Comparison of ENCODE assay signal across 11 cellular contexts in the genomic region with DNA sequence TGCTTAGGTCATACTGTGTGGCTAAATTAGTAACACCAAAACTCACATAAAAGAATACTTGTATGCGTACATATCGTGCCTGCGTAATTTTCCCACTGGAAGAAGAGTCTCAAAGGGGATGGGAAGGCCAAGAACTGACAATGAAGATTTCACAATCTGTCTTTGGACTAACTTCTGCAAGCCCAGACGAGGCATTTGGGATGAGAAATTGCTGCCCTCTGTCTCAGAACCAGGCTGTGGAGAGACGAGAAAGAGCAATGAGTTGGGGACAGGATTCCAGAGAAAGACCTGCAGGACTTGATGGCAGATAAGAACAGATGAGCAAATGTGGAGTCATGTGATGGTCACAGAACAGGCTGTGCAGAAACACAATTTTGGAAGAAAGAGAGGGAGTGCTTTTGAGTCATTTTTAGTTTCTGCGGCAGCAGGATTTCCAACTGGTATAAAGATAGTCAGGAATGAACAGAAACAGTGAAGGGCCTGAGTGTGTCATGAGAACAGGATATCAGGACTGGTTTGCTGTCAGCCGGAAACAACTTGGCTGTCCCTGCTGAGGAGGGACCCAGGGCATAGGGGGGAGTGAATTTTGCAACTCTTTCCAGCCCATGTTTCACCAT.
DNase-seq lines count a peak whose midpoint lies in the region; ATAC-seq and TF ChIP-seq lines count a peak whose summit lies in the region.
"Had no signal": no experiment of that assay in that cellular context is flagged by ENCODE, and none has a peak within 500 bp of the region (broad histone marks: within the 10 kb centered on the region; RNA-seq: fewer than 3 reads in every experiment).

No MANE protein-coding gene starts in this region.

- no peaks in the 10 kb centered on the region for H3K27me3 Mint-ChIP-seq in T-helper 1 cell treated with Interleukin-12 subunit alpha and Interleukin-12 subunit beta and Interleukin-4 antibody, amounts not matched to agents 30 μg/mL and 1 μg/mL, for 36 hours (ENCODE audit: low read depth)
- H3K27me3 Mint-ChIP-seq in activated T-helper 17 cell treated with anti-CD3 and anti-CD28 coated beads, Interleukin-2, amount 50 U/mL, for 72 hours = no peaks in the 10 kb centered on the region

- H3K27ac ChIP-seq in hepatocyte = peak overlapping the region; percentile 24
- H3K27ac ChIP-seq in suprapubic skin = peak overlapping the region; percentile 72

- peak overlapping the region; percentile 66 for H3K27ac Mint-ChIP-seq in T-helper 1 cell treated with Interleukin-12 subunit alpha and Interleukin-12 subunit beta and Interleukin-4 antibody, amounts not matched to agents 30 μg/mL and 1 μg/mL, for 36 hours
- H3K27ac Mint-ChIP-seq in activated T-helper 17 cell treated with anti-CD3 and anti-CD28 coated beads, Interleukin-2, amount 50 U/mL, for 72 hours = peak overlapping the region; percentile 92

- no peak for ATAC-seq in activated T-helper 17 cell treated with anti-CD3 and anti-CD28 coated beads, Interleukin-2, amount 50 U/mL, for 72 hours (replicated peaks)
- ATAC-seq in GM21367 (IDR thresholded peaks at IDR 0.05; ENCODE audit: unreplicated experiment) (no peak), GM21528 (IDR thresholded peaks at IDR 0.05; ENCODE audit: low FRiP score, unreplicated experiment) (no peak), GM19397 (IDR thresholded peaks at IDR 0.05; ENCODE audit: unreplicated experiment) (no peak)

- H3K79me2 ChIP-seq in hepatocyte = no peaks in the 10 kb centered on the region

- TF ChIP-seq CTCF in hepatocyte (IDR thresholded peaks at IDR 0.05; ENCODE audit: poor library complexity) (no peak), suprapubic skin (IDR thresholded peaks at IDR 0.05) (no peak)

- H2AFZ ChIP-seq in hepatocyte = no peak overlapping the region

- H3K36me3 Mint-ChIP-seq in T-helper 1 cell treated with Interleukin-12 subunit alpha and Interleukin-12 subunit beta and Interleukin-4 antibody, amounts not matched to agents 30 μg/mL and 1 μg/mL, for 36 hours (ENCODE audit: low read depth) = peaks cover 19% of the 10 kb centered on the region
- H3K36me3 Mint-ChIP-seq in activated T-helper 17 cell treated with anti-CD3 and anti-CD28 coated beads, Interleukin-2, amount 50 U/mL, for 72 hours (ENCODE audit: low read depth) = no peaks in the 10 kb centered on the region

- H3K36me3 ChIP-seq in hepatocyte (replicated peaks; ENCODE audit: insufficient read depth, low read depth) (no peaks in the 10 kb centered on the region), suprapubic skin (no peaks in the 10 kb centered on the region)
- H3K36me3 ChIP-seq: colonic mucosa had no signal

- WGBS in hepatocyte (ENCODE audit: low lambda C conversion rate, missing lambda C conversion rate) = 70% methylated on average over 7 of the region's 7 CpGs
- WGBS in suprapubic skin = 45% methylated on average over 7 of the region's 7 CpGs

- no peak overlapping the region for H3K4me2 ChIP-seq in hepatocyte

- no peak for TF ChIP-seq EP300 in suprapubic skin (IDR thresholded peaks at IDR 0.05)

- H3K27me3 ChIP-seq in hepatocyte (no peaks in the 10 kb centered on the region), suprapubic skin (no peaks in the 10 kb centered on the region)
- H3K27me3 ChIP-seq: colonic mucosa had no signal

- H3K9me2 ChIP-seq in hepatocyte (replicated peaks; ENCODE audit: insufficient read depth) = no peaks in the 10 kb centered on the region

- H3K4me3 ChIP-seq in hepatocyte (no peak overlapping the region), suprapubic skin (no peak overlapping the region)
- H3K4me3 ChIP-seq: colonic mucosa had no signal

- H3K9me3 ChIP-seq in hepatocyte (ENCODE audit: low read depth) (no peaks in the 10 kb centered on the region), suprapubic skin (no peaks in the 10 kb centered on the region)
- H3K9me3 ChIP-seq: colonic mucosa had no signal

- H3K4me1 Mint-ChIP-seq in T-helper 1 cell treated with Interleukin-12 subunit alpha and Interleukin-12 subunit beta and Interleukin-4 antibody, amounts not matched to agents 30 μg/mL and 1 μg/mL, for 36 hours (ENCODE audit: low read depth) = peaks cover 63% of the 10 kb centered on the region
- H3K4me1 Mint-ChIP-seq in activated T-helper 17 cell treated with anti-CD3 and anti-CD28 coated beads, Interleukin-2, amount 50 U/mL, for 72 hours = peaks cover 48% of the 10 kb centered on the region

- peaks cover 4% of the 10 kb centered on the region for H3K4me1 ChIP-seq in hepatocyte (ENCODE audit: insufficient read depth)
- peaks cover 27% of the 10 kb centered on the region for H3K4me1 ChIP-seq in suprapubic skin
- H3K4me1 ChIP-seq: colonic mucosa had no signal

- DNase-seq in T-helper 1 cell (no peak), hepatocyte (ENCODE audit: low spot score) (no peak), suprapubic skin (ENCODE audit: low spot score in 2 of 2) (no peak)
- DNase-seq: colonic mucosa, H9, NCI-H524 treated with DMSO at 0.1 percent for 48 hours had no signal

- no peak for TF ChIP-seq POLR2A in suprapubic skin (IDR thresholded peaks at IDR 0.05)

- peaks cover 3% of the 10 kb centered on the region for H3K9me3 Mint-ChIP-seq in T-helper 1 cell treated with Interleukin-12 subunit alpha and Interleukin-12 subunit beta and Interleukin-4 antibody, amounts not matched to agents 30 μg/mL and 1 μg/mL, for 36 hours
- H3K9me3 Mint-ChIP-seq in activated T-helper 17 cell treated with anti-CD3 and anti-CD28 coated beads, Interleukin-2, amount 50 U/mL, for 72 hours = no peaks in the 10 kb centered on the region
- H3K9me3 Mint-ChIP-seq: H9 had no signal

- H3K4me3 Mint-ChIP-seq in T-helper 1 cell treated with Interleukin-12 subunit alpha and Interleukin-12 subunit beta and Interleukin-4 antibody, amounts not matched to agents 30 μg/mL and 1 μg/mL, for 36 hours = no peak overlapping the region
- peak overlapping the region; percentile 64 for H3K4me3 Mint-ChIP-seq in activated T-helper 17 cell treated with anti-CD3 and anti-CD28 coated beads, Interleukin-2, amount 50 U/mL, for 72 hours
- H3K4me3 Mint-ChIP-seq: H9 had no signal

- no peaks in the 10 kb centered on the region for H4K20me1 ChIP-seq in hepatocyte (ENCODE audit: insufficient read depth, poor library complexity, severe bottlenecking)
